In the genomic region with DNA sequence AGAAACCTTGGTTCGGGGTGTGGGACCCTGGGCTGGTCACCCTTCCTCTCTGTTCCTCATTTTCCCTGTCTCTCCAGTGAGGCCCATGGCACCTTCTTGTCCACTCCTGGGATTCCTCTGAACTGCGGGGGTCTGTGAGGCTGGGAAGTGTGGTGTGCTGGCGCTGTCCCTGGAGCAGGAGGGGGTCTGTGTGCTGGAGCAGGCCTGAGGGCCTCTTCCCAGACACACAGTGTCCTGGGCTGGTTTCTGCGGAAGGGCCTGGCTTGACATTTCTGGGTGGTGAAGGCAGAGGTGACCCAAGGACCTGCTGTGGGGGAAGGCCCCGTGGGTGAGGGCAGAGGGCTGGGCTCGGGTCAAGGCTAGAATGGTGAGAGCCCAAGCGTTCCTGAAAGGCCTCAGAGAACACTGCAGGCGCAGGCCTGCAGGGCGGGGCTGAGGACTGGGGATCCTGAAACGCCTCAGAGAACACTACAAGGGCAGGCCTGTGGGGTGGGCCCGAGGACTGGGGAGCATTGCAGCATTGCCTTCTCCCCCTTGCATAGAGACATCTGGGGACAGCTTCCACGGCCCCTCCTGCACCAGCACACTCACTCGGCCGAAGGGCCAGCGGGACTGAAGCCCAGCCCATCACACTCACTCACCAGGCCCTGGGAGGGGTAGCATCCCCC, we compare ENCODE assay signal across 1 cellular context.
A peak's percentile ranks its signal among the peaks of the same experiment; 100 is the strongest.
TF ChIP-seq lines count a peak whose summit lies in the region.

No MANE protein-coding gene starts in this region.

TF ChIP-seq in HepG2, 621 proteins besides CTCF, POLR2A, EP300 and RAD21 (continued from another document):
- TF ChIP-seq ZNF609 (CRISPR knock-in tag; IDR thresholded peaks at IDR 0.05; ENCODE audit: borderline replicate concordance): 0 out of 2 replicates have a peak, but pooled peaks have one; percentile 18
- TF ChIP-seq ZNF264 (CRISPR knock-in tag; IDR thresholded peaks at IDR 0.05): no peak; the same call in 1 of the 2 replicates
- TF ChIP-seq ZNF451 (CRISPR knock-in tag; IDR thresholded peaks at IDR 0.05): no peak
- TF ChIP-seq ZNF501 (CRISPR knock-in tag; IDR thresholded peaks at IDR 0.05): peak; percentile 80; the same call in 1 of the 2 replicates
- TF ChIP-seq SMARCE1 (IDR thresholded peaks at IDR 0.05; ENCODE audit: borderline replicate concordance): no peak
- TF ChIP-seq BCL3 (CRISPR knock-in tag; IDR thresholded peaks at IDR 0.05): peak; percentile 50; the same call in 1 of the 2 replicates
- TF ChIP-seq, protein P1, sequence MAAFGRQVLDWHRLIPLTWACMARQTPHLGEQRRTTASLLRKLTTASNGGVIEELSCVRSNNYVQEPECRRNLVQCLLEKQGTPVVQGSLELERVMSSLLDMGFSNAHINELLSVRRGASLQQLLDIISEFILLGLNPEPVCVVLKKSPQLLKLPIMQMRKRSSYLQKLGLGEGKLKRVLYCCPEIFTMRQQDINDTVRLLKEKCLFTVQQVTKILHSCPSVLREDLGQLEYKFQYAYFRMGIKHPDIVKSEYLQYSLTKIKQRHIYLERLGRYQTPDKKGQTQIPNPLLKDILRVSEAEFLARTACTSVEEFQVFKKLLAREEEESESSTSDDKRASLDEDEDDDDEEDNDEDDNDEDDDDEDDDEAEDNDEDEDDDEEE (CRISPR knock-in tag; IDR thresholded peaks at IDR 0.05): peak; percentile 93
- no peak for TF ChIP-seq NFYB (CRISPR knock-in tag; IDR thresholded peaks at IDR 0.05)
- TF ChIP-seq ZFP36L1 (CRISPR knock-in tag; IDR thresholded peaks at IDR 0.05): 0 out of 2 replicates have a peak, but pooled peaks have one; percentile 0
- TF ChIP-seq DMAP1 (CRISPR knock-in tag; IDR thresholded peaks at IDR 0.05): 0 out of 2 replicates have a peak, but pooled peaks have one; percentile 56
- no peak; the same call in 1 of the 2 replicates for TF ChIP-seq MAZ (IDR thresholded peaks at IDR 0.05; ENCODE audit: borderline replicate concordance, low read depth, low read length)
- TF ChIP-seq MAZ (CRISPR knock-in tag; IDR thresholded peaks at IDR 0.05; ENCODE audit: low read depth): peak; percentile 81
- TF ChIP-seq EED (CRISPR knock-in tag; IDR thresholded peaks at IDR 0.05): no peak
